ENCODE assay signal across 17 cellular contexts in the genomic region with DNA sequence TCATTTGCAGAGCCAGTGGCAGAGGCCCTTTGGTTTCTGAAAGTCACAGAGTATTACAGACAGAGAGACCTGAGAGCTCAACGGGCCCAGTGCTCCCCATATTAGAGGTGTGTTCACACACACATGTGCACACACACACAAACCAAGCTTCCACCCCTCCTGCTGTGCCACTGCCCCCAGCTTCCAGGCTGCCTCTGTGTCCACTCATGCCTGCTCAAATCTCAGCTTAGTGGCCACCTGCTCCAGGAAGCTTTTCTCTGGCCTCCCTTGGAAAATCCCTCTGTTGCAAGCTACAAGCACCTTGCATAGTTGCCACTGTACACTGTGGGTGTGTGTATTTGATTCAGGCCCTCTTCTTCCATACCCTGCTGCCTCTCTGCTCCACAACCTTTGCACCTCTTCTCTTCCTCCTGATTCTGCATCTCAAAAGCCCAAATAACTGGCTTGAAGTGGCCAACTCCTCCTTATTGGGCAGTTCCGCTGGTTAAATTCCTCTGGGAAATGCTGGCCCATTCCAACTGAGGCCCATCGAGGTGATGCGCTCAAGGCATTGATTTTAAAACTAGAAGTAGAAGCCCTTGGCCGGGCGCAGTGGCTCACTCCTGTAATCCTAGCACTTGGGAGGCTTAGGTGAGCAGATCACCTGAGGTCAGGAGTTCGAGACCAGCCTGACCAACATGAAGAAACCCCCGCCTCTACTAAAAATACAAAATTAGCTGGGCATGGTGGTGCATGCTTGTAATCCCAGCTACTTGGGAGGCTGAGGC. TPM values are rescaled to one million over a fixed set of nuclear protein-coding genes. Genes with fewer than 3 reads are reported as not detected.
DNase-seq lines count a peak whose midpoint lies in the region.
"Had no signal": no experiment of that assay in that cellular context is flagged by ENCODE, and none has a peak within 500 bp of the region (broad histone marks: within the 10 kb centered on the region; RNA-seq: fewer than 3 reads in every experiment).

No MANE protein-coding gene starts in this region.

- H3K36me3 ChIP-seq in mesodermal cell (ENCODE audit: control insufficient read depth, insufficient read depth, low read length), result peaks cover 8% of the 10 kb centered on the region

- in situ Hi-C loops in ACHN (cut with HindIII; ENCODE audit: low pct_ligation_motif_present, low pct_unique_long_range_greater_than_20kb, low sequenced_read_pairs), result no loop called here

- H3K27ac ChIP-seq in mesodermal cell (ENCODE audit: low read depth, low read length, severe bottlenecking), result peak overlapping the region; percentile 85
- H3K27ac ChIP-seq: GM23248 had no signal

- peaks cover 15% of the 10 kb centered on the region for H3K4me1 ChIP-seq in mesodermal cell (ENCODE audit: control insufficient read depth, insufficient read depth, low read length, poor library complexity, severe bottlenecking)

- no peak overlapping the region for H3K4me3 ChIP-seq in mesodermal cell (ENCODE audit: extremely low read depth, insufficient read depth, low read length, poor library complexity, severe bottlenecking)
- H3K4me3 ChIP-seq: GM23248, MG63 had no signal

- peak; percentile 26 for DNase-seq in activated CD8-positive, alpha-beta memory T cell treated with anti-CD3 and anti-CD28 coated beads for 24 hours
- DNase-seq in activated CD8-positive, alpha-beta memory T cell treated with anti-CD3 and anti-CD28 coated beads, Interleukin-2, amount 50 U/mL, for 4 hours, result no peak
- peak; percentile 48 for DNase-seq in activated CD8-positive, alpha-beta memory T cell treated with anti-CD3 and anti-CD28 coated beads, Interleukin-2, amount 50 U/mL, for 48 hours
- peak; percentile 21 for DNase-seq in stimulated activated CD8-positive, alpha-beta memory T cell treated with anti-CD3 and anti-CD28 coated beads, Interleukin-4, amount 100 ng/mL, for 48 hours
- DNase-seq in ACHN, result no peak
- no peak for DNase-seq in NCI-H2081 (lab: John Stamatoyannopoulos, UW)
- DNase-seq in medulla oblongata (ENCODE audit: extremely low spot score), result no peak
- DNase-seq: 8988T, COR-L47, KG1, NCI-H1105, NCI-H187, NCI-H2171, NCI-H748 treated with DMSO at 0.1 percent for 48 hours had no signal

- H3K9me3 ChIP-seq in mesodermal cell (ENCODE audit: control insufficient read depth, low read length), result no peaks in the 10 kb centered on the region

- 76 to 92% methylated on average over 3 to 6 of the region's 8 CpGs for WGBS in mesodermal cell (ENCODE audit: insufficient coverage in 2 of 2), 2 experiments

RNA-seq across cellular contexts. Expression of a gene that starts 23.0 kb away (rescaled TPM):
- polyA plus RNA-seq in mesodermal cell (2013, experiment 1 of 2), result 25.5 TPM
- 26.4 TPM for polyA plus RNA-seq in mesodermal cell (2013, experiment 2 of 2)

RNA-seq across cellular contexts. Expression of a gene that starts 34.1 kb away (rescaled TPM):
- 24.6 TPM for polyA plus RNA-seq in mesodermal cell (2013, experiment 1 of 2)
- 19.4 TPM for polyA plus RNA-seq in mesodermal cell (2013, experiment 2 of 2)

Comparison
In these comparisons a context has a peak if more than half of its experiments do, and no peak if none do; other contexts are left out.
1. DNase-seq: peak in activated CD8-positive, alpha-beta memory T cell treated with anti-CD3 and anti-CD28 coated beads for 24 hours (single experiment), activated CD8-positive, alpha-beta memory T cell treated with anti-CD3 and anti-CD28 coated beads, Interleukin-2, amount 50 U/mL, for 48 hours (single experiment) and stimulated activated CD8-positive, alpha-beta memory T cell treated with anti-CD3 and anti-CD28 coated beads, Interleukin-4, amount 100 ng/mL, for 48 hours (single experiment); none in activated CD8-positive, alpha-beta memory T cell treated with anti-CD3 and anti-CD28 coated beads, Interleukin-2, amount 50 U/mL, for 4 hours (single experiment), ACHN (single experiment), NCI-H2081 (0 of 2) and medulla oblongata (single experiment).